ENCODE assay signal across 2 cellular contexts in the genomic region with DNA sequence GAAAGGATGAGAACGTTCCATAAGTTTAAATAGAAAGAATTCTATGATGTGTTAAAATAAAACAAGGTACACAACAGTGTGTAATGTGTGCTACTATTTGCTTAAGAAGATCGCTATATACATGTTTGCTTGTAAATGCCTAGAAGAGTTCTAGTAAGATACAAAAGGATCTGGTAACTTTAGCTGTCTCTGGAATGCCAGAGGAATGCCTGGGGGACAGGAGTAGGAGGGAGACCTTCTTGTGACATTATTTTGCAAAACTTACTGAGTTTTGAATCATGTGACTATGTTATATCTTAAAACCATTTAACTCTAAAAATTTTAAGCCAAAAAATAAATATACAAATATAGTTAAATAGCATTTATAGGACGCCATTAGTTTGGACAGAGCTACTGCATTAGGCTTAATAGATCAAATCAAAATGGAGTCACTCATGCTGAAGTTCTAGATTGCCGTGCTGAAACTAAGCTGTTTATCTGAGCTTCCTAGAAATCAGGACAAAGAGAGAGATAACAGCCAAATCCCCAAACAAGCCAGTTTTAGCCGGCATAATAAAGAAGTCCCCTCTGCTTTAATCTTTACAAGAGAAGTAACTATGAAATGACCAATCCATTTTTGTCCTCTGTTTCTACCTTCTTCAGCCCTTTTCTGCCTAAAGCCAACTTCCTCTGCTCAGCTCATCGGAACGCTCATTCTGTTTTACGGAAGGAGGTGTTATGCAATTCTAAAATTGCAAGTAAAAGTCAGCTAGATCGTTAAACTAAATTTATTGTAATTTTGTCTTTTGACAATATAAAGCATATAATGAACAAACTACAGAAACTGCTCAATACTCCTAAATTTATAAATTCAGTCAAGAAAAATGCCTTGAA.
TF ChIP-seq lines count a peak whose summit lies in the region.

No MANE protein-coding gene starts in this region.

TF ChIP-seq in HEK293, 187 proteins besides CTCF, POLR2A, EP300 and RAD21:
- TF ChIP-seq, protein P1, sequence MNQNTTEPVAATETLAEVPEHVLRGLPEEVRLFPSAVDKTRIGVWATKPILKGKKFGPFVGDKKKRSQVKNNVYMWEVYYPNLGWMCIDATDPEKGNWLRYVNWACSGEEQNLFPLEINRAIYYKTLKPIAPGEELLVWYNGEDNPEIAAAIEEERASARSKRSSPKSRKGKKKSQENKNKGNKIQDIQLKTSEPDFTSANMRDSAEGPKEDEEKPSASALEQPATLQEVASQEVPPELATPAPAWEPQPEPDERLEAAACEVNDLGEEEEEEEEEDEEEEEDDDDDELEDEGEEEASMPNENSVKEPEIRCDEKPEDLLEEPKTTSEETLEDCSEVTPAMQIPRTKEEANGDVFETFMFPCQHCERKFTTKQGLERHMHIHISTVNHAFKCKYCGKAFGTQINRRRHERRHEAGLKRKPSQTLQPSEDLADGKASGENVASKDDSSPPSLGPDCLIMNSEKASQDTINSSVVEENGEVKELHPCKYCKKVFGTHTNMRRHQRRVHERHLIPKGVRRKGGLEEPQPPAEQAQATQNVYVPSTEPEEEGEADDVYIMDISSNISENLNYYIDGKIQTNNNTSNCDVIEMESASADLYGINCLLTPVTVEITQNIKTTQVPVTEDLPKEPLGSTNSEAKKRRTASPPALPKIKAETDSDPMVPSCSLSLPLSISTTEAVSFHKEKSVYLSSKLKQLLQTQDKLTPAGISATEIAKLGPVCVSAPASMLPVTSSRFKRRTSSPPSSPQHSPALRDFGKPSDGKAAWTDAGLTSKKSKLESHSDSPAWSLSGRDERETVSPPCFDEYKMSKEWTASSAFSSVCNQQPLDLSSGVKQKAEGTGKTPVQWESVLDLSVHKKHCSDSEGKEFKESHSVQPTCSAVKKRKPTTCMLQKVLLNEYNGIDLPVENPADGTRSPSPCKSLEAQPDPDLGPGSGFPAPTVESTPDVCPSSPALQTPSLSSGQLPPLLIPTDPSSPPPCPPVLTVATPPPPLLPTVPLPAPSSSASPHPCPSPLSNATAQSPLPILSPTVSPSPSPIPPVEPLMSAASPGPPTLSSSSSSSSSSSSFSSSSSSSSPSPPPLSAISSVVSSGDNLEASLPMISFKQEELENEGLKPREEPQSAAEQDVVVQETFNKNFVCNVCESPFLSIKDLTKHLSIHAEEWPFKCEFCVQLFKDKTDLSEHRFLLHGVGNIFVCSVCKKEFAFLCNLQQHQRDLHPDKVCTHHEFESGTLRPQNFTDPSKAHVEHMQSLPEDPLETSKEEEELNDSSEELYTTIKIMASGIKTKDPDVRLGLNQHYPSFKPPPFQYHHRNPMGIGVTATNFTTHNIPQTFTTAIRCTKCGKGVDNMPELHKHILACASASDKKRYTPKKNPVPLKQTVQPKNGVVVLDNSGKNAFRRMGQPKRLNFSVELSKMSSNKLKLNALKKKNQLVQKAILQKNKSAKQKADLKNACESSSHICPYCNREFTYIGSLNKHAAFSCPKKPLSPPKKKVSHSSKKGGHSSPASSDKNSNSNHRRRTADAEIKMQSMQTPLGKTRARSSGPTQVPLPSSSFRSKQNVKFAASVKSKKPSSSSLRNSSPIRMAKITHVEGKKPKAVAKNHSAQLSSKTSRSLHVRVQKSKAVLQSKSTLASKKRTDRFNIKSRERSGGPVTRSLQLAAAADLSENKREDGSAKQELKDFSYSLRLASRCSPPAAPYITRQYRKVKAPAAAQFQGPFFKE (tag by site-specific recombination; IDR thresholded peaks at IDR 0.05; ENCODE audit: borderline replicate concordance) = no peak
- TF ChIP-seq ZNF658 (tag by site-specific recombination; IDR thresholded peaks at IDR 0.05) (no peak), ZNF670 (tag by site-specific recombination; IDR thresholded peaks at IDR 0.05; ENCODE audit: low read depth) (no peak), FEZF1 (tag by site-specific recombination; IDR thresholded peaks at IDR 0.05) (peak; percentile 18; the same call in 1 of the 2 replicates)
- TF ChIP-seq, protein P2, sequence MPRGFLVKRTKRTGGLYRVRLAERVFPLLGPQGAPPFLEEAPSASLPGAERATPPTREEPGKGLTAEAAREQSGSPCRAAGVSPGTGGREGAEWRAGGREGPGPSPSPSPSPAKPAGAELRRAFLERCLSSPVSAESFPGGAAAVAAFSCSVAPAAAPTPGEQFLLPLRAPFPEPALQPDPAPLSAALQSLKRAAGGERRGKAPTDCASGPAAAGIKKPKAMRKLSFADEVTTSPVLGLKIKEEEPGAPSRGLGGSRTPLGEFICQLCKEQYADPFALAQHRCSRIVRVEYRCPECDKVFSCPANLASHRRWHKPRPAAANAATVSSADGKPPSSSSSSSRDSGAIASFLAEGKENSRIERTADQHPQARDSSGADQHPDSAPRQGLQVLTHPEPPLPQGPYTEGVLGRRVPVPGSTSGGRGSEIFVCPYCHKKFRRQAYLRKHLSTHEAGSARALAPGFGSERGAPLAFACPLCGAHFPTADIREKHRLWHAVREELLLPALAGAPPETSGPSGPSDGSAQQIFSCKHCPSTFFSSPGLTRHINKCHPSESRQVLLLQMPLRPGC (tag by site-specific recombination; IDR thresholded peaks at IDR 0.05) = no peak
TF ChIP-seq in HEK293: peak in this region for 1.

TF ChIP-seq in K562, 482 proteins besides CTCF, POLR2A, EP300 and RAD21:
- no peak for TF ChIP-seq DPF2 (IDR thresholded peaks at IDR 0.05)
- TF ChIP-seq ZNF766 (CRISPR knock-in tag; conservative IDR thresholded peaks at IDR 0.05) = peak; percentile 42; the same call in 1 of the 2 replicates
- no peak for TF ChIP-seq ATF1 (CRISPR knock-in tag; IDR thresholded peaks at IDR 0.05)
- TF ChIP-seq ATF1 (tag; IDR thresholded peaks at IDR 0.05) = no peak
- TF ChIP-seq, protein P3, sequence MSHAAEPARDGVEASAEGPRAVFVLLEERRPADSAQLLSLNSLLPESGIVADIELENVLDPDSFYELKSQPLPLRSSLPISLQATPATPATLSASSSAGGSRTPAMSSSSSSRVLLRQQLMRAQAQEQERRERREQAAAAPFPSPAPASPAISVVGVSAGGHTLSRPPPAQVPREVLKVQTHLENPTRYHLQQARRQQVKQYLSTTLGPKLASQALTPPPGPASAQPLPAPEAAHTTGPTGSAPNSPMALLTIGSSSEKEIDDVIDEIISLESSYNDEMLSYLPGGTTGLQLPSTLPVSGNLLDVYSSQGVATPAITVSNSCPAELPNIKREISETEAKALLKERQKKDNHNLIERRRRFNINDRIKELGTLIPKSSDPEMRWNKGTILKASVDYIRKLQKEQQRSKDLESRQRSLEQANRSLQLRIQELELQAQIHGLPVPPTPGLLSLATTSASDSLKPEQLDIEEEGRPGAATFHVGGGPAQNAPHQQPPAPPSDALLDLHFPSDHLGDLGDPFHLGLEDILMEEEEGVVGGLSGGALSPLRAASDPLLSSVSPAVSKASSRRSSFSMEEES (CRISPR knock-in tag; IDR thresholded peaks at IDR 0.05) = peak; percentile 53
- TF ChIP-seq SMAD4 (CRISPR knock-in tag; conservative IDR thresholded peaks at IDR 0.05) = 0 out of 2 replicates have a peak, but pooled peaks have one; percentile 33
- 0 out of 2 replicates have a peak, but pooled peaks have one; percentile 29 for TF ChIP-seq BACH1 (tag; IDR thresholded peaks at IDR 0.05)
- TF ChIP-seq DDX20 (tag; IDR thresholded peaks at IDR 0.05; ENCODE audit: low read depth) = peak; percentile 78; the same call in 1 of the 2 replicates
- no peak for TF ChIP-seq NR2C1 (IDR thresholded peaks at IDR 0.05)
- 0 out of 2 replicates have a peak, but pooled peaks have one; percentile 19 for TF ChIP-seq NR2C1 (tag; IDR thresholded peaks at IDR 0.05)
- TF ChIP-seq RCOR1 (IDR thresholded peaks at IDR 0.05; ENCODE audit: borderline replicate concordance in 1 of 2, low read depth in 2 of 2, low read length in 2 of 2) = peak in 1 of 2 experiments; percentile 70; a peak in 1 of 4 replicates
- TF ChIP-seq, protein P4, sequence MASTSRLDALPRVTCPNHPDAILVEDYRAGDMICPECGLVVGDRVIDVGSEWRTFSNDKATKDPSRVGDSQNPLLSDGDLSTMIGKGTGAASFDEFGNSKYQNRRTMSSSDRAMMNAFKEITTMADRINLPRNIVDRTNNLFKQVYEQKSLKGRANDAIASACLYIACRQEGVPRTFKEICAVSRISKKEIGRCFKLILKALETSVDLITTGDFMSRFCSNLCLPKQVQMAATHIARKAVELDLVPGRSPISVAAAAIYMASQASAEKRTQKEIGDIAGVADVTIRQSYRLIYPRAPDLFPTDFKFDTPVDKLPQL (IDR thresholded peaks at IDR 0.05; ENCODE audit: extremely low read depth, insufficient read length) = no peak
- no peak for TF ChIP-seq NR2F6 (CRISPR knock-in tag; IDR thresholded peaks at IDR 0.05)
- 0 out of 2 replicates have a peak, but pooled peaks have one; percentile 26 for TF ChIP-seq SMAD3 (CRISPR knock-in tag; conservative IDR thresholded peaks at IDR 0.05)
- TF ChIP-seq, protein P5, sequence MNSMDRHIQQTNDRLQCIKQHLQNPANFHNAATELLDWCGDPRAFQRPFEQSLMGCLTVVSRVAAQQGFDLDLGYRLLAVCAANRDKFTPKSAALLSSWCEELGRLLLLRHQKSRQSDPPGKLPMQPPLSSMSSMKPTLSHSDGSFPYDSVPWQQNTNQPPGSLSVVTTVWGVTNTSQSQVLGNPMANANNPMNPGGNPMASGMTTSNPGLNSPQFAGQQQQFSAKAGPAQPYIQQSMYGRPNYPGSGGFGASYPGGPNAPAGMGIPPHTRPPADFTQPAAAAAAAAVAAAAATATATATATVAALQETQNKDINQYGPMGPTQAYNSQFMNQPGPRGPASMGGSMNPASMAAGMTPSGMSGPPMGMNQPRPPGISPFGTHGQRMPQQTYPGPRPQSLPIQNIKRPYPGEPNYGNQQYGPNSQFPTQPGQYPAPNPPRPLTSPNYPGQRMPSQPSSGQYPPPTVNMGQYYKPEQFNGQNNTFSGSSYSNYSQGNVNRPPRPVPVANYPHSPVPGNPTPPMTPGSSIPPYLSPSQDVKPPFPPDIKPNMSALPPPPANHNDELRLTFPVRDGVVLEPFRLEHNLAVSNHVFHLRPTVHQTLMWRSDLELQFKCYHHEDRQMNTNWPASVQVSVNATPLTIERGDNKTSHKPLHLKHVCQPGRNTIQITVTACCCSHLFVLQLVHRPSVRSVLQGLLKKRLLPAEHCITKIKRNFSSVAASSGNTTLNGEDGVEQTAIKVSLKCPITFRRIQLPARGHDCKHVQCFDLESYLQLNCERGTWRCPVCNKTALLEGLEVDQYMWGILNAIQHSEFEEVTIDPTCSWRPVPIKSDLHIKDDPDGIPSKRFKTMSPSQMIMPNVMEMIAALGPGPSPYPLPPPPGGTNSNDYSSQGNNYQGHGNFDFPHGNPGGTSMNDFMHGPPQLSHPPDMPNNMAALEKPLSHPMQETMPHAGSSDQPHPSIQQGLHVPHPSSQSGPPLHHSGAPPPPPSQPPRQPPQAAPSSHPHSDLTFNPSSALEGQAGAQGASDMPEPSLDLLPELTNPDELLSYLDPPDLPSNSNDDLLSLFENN (IDR thresholded peaks at IDR 0.05; ENCODE audit: low read depth in 2 of 2, low read length in 2 of 2) = no peak
- TF ChIP-seq CUX1 (CRISPR knock-in tag; IDR thresholded peaks at IDR 0.05) = 0 out of 2 replicates have a peak, but pooled peaks have one; percentile 36
- no peak for TF ChIP-seq ZNF668 (CRISPR knock-in tag; IDR thresholded peaks at IDR 0.05)
- no peak for TF ChIP-seq PPARD (CRISPR knock-in tag; IDR thresholded peaks at IDR 0.05)
- 0 out of 2 replicates have a peak, but pooled peaks have one; percentile 8 for TF ChIP-seq CXXC5 (CRISPR knock-in tag; IDR thresholded peaks at IDR 0.05)
- no peak for TF ChIP-seq CBX8 (IDR thresholded peaks at IDR 0.05; ENCODE audit: borderline replicate concordance, extremely low read depth, low read depth, low read length, poor library complexity, severe bottlenecking)
- peak; percentile 62 for TF ChIP-seq PTTG1 (tag; IDR thresholded peaks at IDR 0.05; ENCODE audit: low read depth)
- peak; percentile 13; the same call in 1 of the 2 replicates for TF ChIP-seq ZNF239 (CRISPR knock-in tag; IDR thresholded peaks at IDR 0.05)
- no peak for TF ChIP-seq MTF1 (CRISPR knock-in tag; IDR thresholded peaks at IDR 0.05; ENCODE audit: borderline replicate concordance)
- no peak for TF ChIP-seq FOSL1 (tag; conservative IDR thresholded peaks at IDR 0.05)
- peak; percentile 63; the same call in 1 of the 2 replicates for TF ChIP-seq KLF6 (CRISPR knock-in tag; IDR thresholded peaks at IDR 0.05; ENCODE audit: borderline replicate concordance)
- no peak for TF ChIP-seq ZNF740 (CRISPR knock-in tag; IDR thresholded peaks at IDR 0.05)
- TF ChIP-seq ZNF740 (tag; IDR thresholded peaks at IDR 0.05) = peak in 1 of 2 experiments; percentile 63; a peak in 1 of 4 replicates
